In genomic region chr7:129586179-129586578, GRCh38 we compare ENCODE assay signal across 6 cellular contexts. TPM values are rescaled to one million over a fixed set of nuclear protein-coding genes. Genes with fewer than 3 reads are reported as not detected.
DNase-seq lines count a peak whose midpoint lies in the region; ATAC-seq, FAIRE-seq and TF ChIP-seq lines count a peak whose summit lies in the region.
"Not testable (repeated sequence)": the region's sequence is repeated elsewhere in the genome, so short reads cannot be mapped to it uniquely, and the experiment has no call there.

No MANE protein-coding gene starts in this region.

- H3K9me3 ChIP-seq in A549, result not testable (repeated sequence)
- peaks cover 28% of the 10 kb centered on the region for H3K9me3 ChIP-seq in HepG2 (ENCODE audit: low read length)

- POLR2A ChIA-PET in A549 (lab: Yijun Ruan, JAX), result interaction anchor here (1.5 kb wide), 1 partner anchor 85 kb away, joined by 8 read pairs; no protein-coding TSS in a partner anchor
- POLR2A ChIA-PET in HepG2 (lab: Yijun Ruan, JAX), result not testable (repeated sequence)

- ATAC-seq in A549, result peak; percentile 58 to 71; a peak in 4 of 6 replicates
- not testable (repeated sequence) for ATAC-seq in HepG2

- not testable (repeated sequence) for TF ChIP-seq RAD21 in A549 (conservative IDR thresholded peaks at IDR 0.05 in 1 of 2, IDR thresholded peaks at IDR 0.05 in 1 of 2); HepG2 (CRISPR knock-in tag; IDR thresholded peaks at IDR 0.05)

- intact Hi-C loops in HepG2 (cut with micrococcal nuclease; ENCODE audit: unreplicated experiment), result not testable (repeated sequence)

- TF ChIP-seq POLR2A in A549 (IDR thresholded peaks at IDR 0.05; ENCODE audit: low read length); erythroblast (IDR thresholded peaks at IDR 0.05; ENCODE audit: low read length); HepG2 (IDR thresholded peaks at IDR 0.05; ENCODE audit: insufficient read depth in 1 of 2, low read depth in 2 of 2, low read length in 2 of 2): not testable (repeated sequence)

- H3K9ac ChIP-seq in HepG2 (ENCODE audit: insufficient read depth, low read depth, low read length), result not testable (repeated sequence)

- H3K27ac ChIP-seq in A549, result peak overlapping the region; percentile 74 to 84
- not testable (repeated sequence) for H3K27ac ChIP-seq in HepG2 (ENCODE audit: extremely low read length, insufficient read depth, low read length)

- H3K4me3 ChIP-seq in A549; HepG2 (replicated peaks in 1 of 3; ENCODE audit: insufficient read depth in 1 of 3, low read depth in 2 of 3, low read length in 3 of 3): not testable (repeated sequence)

- H3K36me3 ChIP-seq in HepG2 (replicated peaks in 1 of 2; ENCODE audit: control insufficient read depth in 1 of 2, insufficient read depth in 2 of 2, low read length in 2 of 2), result not testable (repeated sequence)

- WGBS in A549 (ENCODE audit: missing lambda C conversion rate), result 16% methylated on average over 5 of the region's 5 CpGs
- 12% methylated on average over 5 of the region's 5 CpGs for WGBS in HepG2 (ENCODE audit: low lambda C conversion rate)

- TF ChIP-seq EP300 in A549 (IDR thresholded peaks at IDR 0.05), result 0 out of 5 replicates have a peak, but pooled peaks of 1 of the 2 experiments have one; percentile 7
- TF ChIP-seq EP300 in HepG2 (IDR thresholded peaks at IDR 0.05; ENCODE audit: low read depth in 2 of 2, low read length in 2 of 2); HepG2 (CRISPR knock-in tag; IDR thresholded peaks at IDR 0.05; ENCODE audit: borderline replicate concordance): not testable (repeated sequence)

- not testable (repeated sequence) for H3K27me3 ChIP-seq in HepG2 (ENCODE audit: control insufficient read depth in 1 of 2, insufficient read depth in 2 of 2, low read length in 2 of 2)

- CTCF ChIA-PET in A549 (lab: Yijun Ruan, JAX), result interaction anchor here (0.9 to 1.3 kb wide), 2 partner anchors 12 to 121 kb away, joined by 3 to 4 read pairs; no protein-coding TSS in a partner anchor
- CTCF ChIA-PET in HepG2 (lab: Yijun Ruan, JAX; ENCODE audit: low intra/inter-chr PET ratio, low total read pairs), result not testable (repeated sequence)

- BruUV-seq in HepG2 (replicated peaks; lab: Mats Ljungman, UMichigan), result not testable (repeated sequence)

- not testable (repeated sequence) for H4K20me1 ChIP-seq in HepG2 (ENCODE audit: insufficient read depth, low read length)

- not testable (repeated sequence) for TF ChIP-seq CTCF in A549 (IDR thresholded peaks at IDR 0.05); HepG2 (CRISPR knock-in tag; IDR thresholded peaks at IDR 0.05)

- H2AFZ ChIP-seq in HepG2 (ENCODE audit: low read length), result not testable (repeated sequence)

- DNase-seq in A549 (ENCODE audit: low read depth in 1 of 2, low spot score in 1 of 2), result peak in 1 of 2 experiments; percentile 86
- DNase-seq in DMS53 treated with DMSO at 0.1 percent for 48 hours (lab: John Stamatoyannopoulos, UW; ENCODE audit: unreplicated experiment), result peak; percentile 40
- peak; percentile 14 for DNase-seq in HT-29 (ENCODE audit: low spot score)
- peak; percentile 44 for DNase-seq in OCI-M1 (lab: John Stamatoyannopoulos, UW)
- peak; percentile 12 to 29 for DNase-seq in erythroblast (lab: John Stamatoyannopoulos, UW)
- DNase-seq in HepG2 (ENCODE audit: low spot score), result not testable (repeated sequence)

- peak overlapping the region; percentile 50 for H3K4me2 ChIP-seq in A549
- not testable (repeated sequence) for H3K4me2 ChIP-seq in HepG2 (ENCODE audit: low read depth, low read length)

- in situ Hi-C loops in HepG2 (cut with HindIII; ENCODE audit: extremely low pct_ligation_motif_present, low pct_unique_long_range_greater_than_20kb), result not testable (repeated sequence)

- peaks cover 55% of the 10 kb centered on the region for H3K4me1 ChIP-seq in A549
- H3K4me1 ChIP-seq in HepG2 (ENCODE audit: insufficient read depth, low read length), result not testable (repeated sequence)

- H3K79me2 ChIP-seq in HepG2 (ENCODE audit: insufficient read depth, low read length), result not testable (repeated sequence)

- not testable (repeated sequence) for FAIRE-seq in A549 (lab: Jason Lieb, UNC); HepG2 (lab: Jason Lieb, UNC)

TF ChIP-seq in A549, 52 proteins besides CTCF, POLR2A, EP300 and RAD21:
- TF ChIP-seq HOXB5 (CRISPR knock-in tag; IDR thresholded peaks at IDR 0.05) (0 out of 2 replicates have a peak, but pooled peaks have one; percentile 12), GATA3 (IDR thresholded peaks at IDR 0.05; ENCODE audit: borderline replicate concordance) (0 out of 2 replicates have a peak, but pooled peaks have one; percentile 23), FOSL2 (CRISPR knock-in tag; IDR thresholded peaks at IDR 0.05) (peak; percentile 43; the same call in 1 of the 2 replicates)
- TF ChIP-seq, protein P1, sequence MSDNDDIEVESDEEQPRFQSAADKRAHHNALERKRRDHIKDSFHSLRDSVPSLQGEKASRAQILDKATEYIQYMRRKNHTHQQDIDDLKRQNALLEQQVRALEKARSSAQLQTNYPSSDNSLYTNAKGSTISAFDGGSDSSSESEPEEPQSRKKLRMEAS (IDR thresholded peaks at IDR 0.05), result peak; percentile 28; the same call in 1 of the 2 replicates
- TF ChIP-seq, protein P2, sequence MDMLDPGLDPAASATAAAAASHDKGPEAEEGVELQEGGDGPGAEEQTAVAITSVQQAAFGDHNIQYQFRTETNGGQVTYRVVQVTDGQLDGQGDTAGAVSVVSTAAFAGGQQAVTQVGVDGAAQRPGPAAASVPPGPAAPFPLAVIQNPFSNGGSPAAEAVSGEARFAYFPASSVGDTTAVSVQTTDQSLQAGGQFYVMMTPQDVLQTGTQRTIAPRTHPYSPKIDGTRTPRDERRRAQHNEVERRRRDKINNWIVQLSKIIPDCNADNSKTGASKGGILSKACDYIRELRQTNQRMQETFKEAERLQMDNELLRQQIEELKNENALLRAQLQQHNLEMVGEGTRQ (IDR thresholded peaks at IDR 0.05), result peak; percentile 76
- TF ChIP-seq FOSL2 (IDR thresholded peaks at IDR 0.05), result not testable (repeated sequence)

TF ChIP-seq in HepG2, 621 proteins besides CTCF, POLR2A, EP300 and RAD21:
- peak; percentile 71; the same call in 1 of the 2 replicates for TF ChIP-seq SETDB1 (CRISPR knock-in tag; IDR thresholded peaks at IDR 0.05; ENCODE audit: borderline replicate concordance)
- TF ChIP-seq, protein P3, sequence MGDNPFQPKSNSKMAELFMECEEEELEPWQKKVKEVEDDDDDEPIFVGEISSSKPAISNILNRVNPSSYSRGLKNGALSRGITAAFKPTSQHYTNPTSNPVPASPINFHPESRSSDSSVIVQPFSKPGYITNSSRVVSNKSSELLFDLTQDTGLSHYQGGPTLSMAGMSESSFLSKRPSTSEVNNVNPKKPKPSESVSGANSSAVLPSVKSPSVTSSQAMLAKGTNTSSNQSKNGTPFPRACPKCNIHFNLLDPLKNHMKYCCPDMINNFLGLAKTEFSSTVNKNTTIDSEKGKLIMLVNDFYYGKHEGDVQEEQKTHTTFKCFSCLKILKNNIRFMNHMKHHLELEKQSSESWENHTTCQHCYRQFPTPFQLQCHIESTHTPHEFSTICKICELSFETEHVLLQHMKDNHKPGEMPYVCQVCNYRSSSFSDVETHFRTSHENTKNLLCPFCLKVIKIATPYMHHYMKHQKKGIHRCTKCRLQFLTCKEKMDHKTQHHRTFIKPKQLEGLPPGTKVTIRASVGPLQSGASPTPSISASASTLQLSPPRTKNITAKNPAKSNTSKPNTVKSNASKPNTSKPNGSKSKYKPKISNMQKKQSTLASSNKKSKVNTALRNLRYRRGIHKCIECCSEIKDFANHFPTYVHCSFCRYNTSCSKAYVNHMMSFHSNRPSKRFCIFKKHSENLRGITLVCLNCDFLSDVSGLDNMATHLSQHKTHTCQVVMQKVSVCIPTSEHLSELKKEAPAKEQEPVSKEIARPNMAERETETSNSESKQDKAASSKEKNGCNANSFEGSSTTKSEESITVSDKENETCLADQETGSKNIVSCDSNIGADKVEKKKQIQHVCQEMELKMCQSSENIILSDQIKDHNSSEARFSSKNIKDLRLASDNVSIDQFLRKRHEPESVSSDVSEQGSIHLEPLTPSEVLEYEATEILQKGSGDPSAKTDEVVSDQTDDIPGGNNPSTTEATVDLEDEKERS (CRISPR knock-in tag; IDR thresholded peaks at IDR 0.05), result peak; percentile 60; the same call in 1 of the 2 replicates
- TF ChIP-seq ZNF124 (CRISPR knock-in tag; IDR thresholded peaks at IDR 0.05), result peak; percentile 48; the same call in 1 of the 2 replicates
TF ChIP-seq in HepG2: peak in this region for 3; not testable (repeated sequence) for 618.

RNA-seq across cellular contexts. Expression of gene NRF1, which starts 25.3 kb away (rescaled TPM):
- polyA plus RNA-seq in A549 (2011; rRNA removed), result 18.5 and 26.6 TPM in 2 replicates
- polyA plus RNA-seq in A549 (2012; cell fraction: cytosol; rRNA removed), result 11.3 and 14.4 TPM in 2 replicates
- polyA plus RNA-seq in A549 (2012; cell fraction: nucleus; rRNA removed), result 14.6 and 19.4 TPM in 2 replicates
- 11.2 to 11.7 TPM (median 11.5 TPM) in 3 replicates for polyA plus RNA-seq in A549 (2017; fragmentation: RNase III; extraction: RNeasy Plus Mini Kit Qiagen cat#74134 plus additional on column Dnase treatment)
- polyA minus RNA-seq in A549 (2011; rRNA and poly(A)+ RNA removed), result 47.9 and 52.6 TPM in 2 replicates
- total RNA-seq in HT-29 (2014; rRNA removed; shearing (Covaris generic)), result 10.5 and 13.1 TPM in 2 replicates
- total RNA-seq in HepG2 (2016; rRNA removed; fragmentation: Illumina TruSeq; extraction: Trizol), result 10.1 and 16.2 TPM in 2 replicates
- total RNA-seq in HepG2 (2016; cell fraction: cytosol; rRNA removed; fragmentation: Illumina TruSeq; extraction: Trizol; ENCODE audit: low read depth), result 10.9 TPM in 2 replicates
- 10.6 and 17.7 TPM in 2 replicates for total RNA-seq in HepG2 (2016; cell fraction: insoluble cytoplasmic fraction; rRNA removed; fragmentation: Illumina TruSeq; extraction: Trizol)
- total RNA-seq in HepG2 (2016; cell fraction: membrane; rRNA removed; fragmentation: Illumina TruSeq; extraction: Trizol), result 9.0 and 11.3 TPM in 2 replicates
- 17.2 and 20.8 TPM in 2 replicates for total RNA-seq in HepG2 (2016; cell fraction: nucleus; rRNA removed; fragmentation: Illumina TruSeq; extraction: Trizol)
- polyA plus RNA-seq in HepG2 (2011; rRNA removed), result 9.3 and 11.0 TPM in 2 replicates
- polyA plus RNA-seq in HepG2 (2011; cell fraction: cytosol; rRNA removed), result 8.8 and 9.7 TPM in 2 replicates
- polyA plus RNA-seq in HepG2 (2011; cell fraction: nucleus; rRNA removed), result 13.7 and 15.4 TPM in 2 replicates
- 7.3 and 7.6 TPM in 2 replicates for polyA plus RNA-seq in HepG2 (2012)
- 1.5 and 1.6 TPM in 2 replicates for polyA plus RNA-seq in HepG2 (2016; cell fraction: cytosol; fragmentation: Illumina TruSeq; extraction: Trizol; ENCODE audit: low read depth)
- polyA plus RNA-seq in HepG2 (2016; cell fraction: insoluble cytoplasmic fraction; fragmentation: Illumina TruSeq; extraction: Trizol; ENCODE audit: low read depth), result 14.0 and 14.7 TPM in 2 replicates
- 3.5 and 4.0 TPM in 2 replicates for polyA plus RNA-seq in HepG2 (2016; cell fraction: membrane; fragmentation: Illumina TruSeq; extraction: Trizol; ENCODE audit: low read depth)
- 17.5 and 20.4 TPM in 2 replicates for polyA plus RNA-seq in HepG2 (2016; cell fraction: nucleus; fragmentation: Illumina TruSeq; extraction: Trizol; ENCODE audit: insufficient read depth, low read depth)
- 33.4 and 59.8 TPM in 2 replicates for polyA minus RNA-seq in HepG2 (2011; rRNA and poly(A)+ RNA removed; ENCODE audit: low replicate concordance)
- polyA minus RNA-seq in HepG2 (2011; cell fraction: cytosol; rRNA and poly(A)+ RNA removed), result 8.1 and 8.9 TPM in 2 replicates
- polyA minus RNA-seq in HepG2 (2011; cell fraction: nucleus; rRNA and poly(A)+ RNA removed), result 27.0 and 28.1 TPM in 2 replicates
